Comparison of ENCODE assay signal across 1 cellular context in the genomic region with DNA sequence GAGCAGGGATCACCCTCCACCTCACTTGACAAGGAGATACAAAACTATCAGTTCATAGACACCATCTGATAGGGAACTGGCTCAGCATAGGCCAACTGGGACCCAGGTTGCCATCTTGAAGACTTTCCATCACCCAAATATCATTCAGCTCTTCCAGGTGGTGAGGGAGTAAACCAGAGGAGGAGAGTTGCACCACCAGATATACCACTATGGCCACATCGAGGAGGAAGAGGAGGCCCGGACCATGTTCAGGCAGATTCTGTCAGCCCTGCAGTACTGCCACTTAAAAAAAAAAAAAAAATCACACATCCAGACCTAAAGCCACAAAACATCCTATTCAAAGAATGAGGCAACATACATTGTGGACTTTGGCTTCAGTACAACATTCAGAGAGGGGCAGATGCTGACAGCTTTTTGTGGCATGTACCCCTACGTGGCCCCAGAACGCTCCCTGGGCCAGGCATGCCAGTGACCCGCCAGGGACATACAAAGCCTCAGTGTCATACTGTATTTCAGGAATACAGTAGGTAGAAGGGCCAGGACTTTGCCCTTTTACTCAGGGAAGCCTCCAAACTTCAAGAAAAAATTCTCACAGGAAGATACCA.
A peak's percentile ranks its signal among the peaks of the same experiment; 100 is the strongest.
TF ChIP-seq lines count a peak whose summit lies in the region.

No MANE protein-coding gene starts in this region.

TF ChIP-seq in HepG2, 621 proteins besides CTCF, POLR2A, EP300 and RAD21 (continued from another document and continues in another):
- TF ChIP-seq ZSCAN30 (CRISPR knock-in tag; IDR thresholded peaks at IDR 0.05) (no peak), FIP1L1 (IDR thresholded peaks at IDR 0.05; ENCODE audit: borderline replicate concordance, insufficient read depth, low read depth, low read length) (no peak), GLI4 (CRISPR knock-in tag; IDR thresholded peaks at IDR 0.05; ENCODE audit: borderline replicate concordance) (no peak), ZFP62 (CRISPR knock-in tag; IDR thresholded peaks at IDR 0.05) (no peak), ZFP41 (CRISPR knock-in tag; IDR thresholded peaks at IDR 0.05; ENCODE audit: borderline replicate concordance) (no peak), HMG20B (CRISPR knock-in tag; conservative IDR thresholded peaks at IDR 0.05) (no peak), AGO2 (optimal IDR thresholded peaks at IDR 0.05; ENCODE audit: low read depth, low read length) (no peak), ZFX (CRISPR knock-in tag; IDR thresholded peaks at IDR 0.05; ENCODE audit: low read depth) (no peak), ZBTB1 (CRISPR knock-in tag; IDR thresholded peaks at IDR 0.05; ENCODE audit: borderline replicate concordance) (no peak), TBL1XR1 (IDR thresholded peaks at IDR 0.05; ENCODE audit: borderline replicate concordance, low read length, partially characterized antibody) (no peak), ZNF136 (CRISPR knock-in tag; IDR thresholded peaks at IDR 0.05; ENCODE audit: low read depth) (no peak), NRL (CRISPR knock-in tag; IDR thresholded peaks at IDR 0.05; ENCODE audit: borderline replicate concordance) (no peak), FOSL2 (CRISPR knock-in tag; IDR thresholded peaks at IDR 0.05) (peak; percentile 45), SAFB2 (CRISPR knock-in tag; IDR thresholded peaks at IDR 0.05; ENCODE audit: borderline replicate concordance, low read depth) (no peak), KAT2B (IDR thresholded peaks at IDR 0.05; ENCODE audit: borderline replicate concordance, low read depth, low read length) (no peak), KDM1A (CRISPR knock-in tag; IDR thresholded peaks at IDR 0.05) (no peak), TCF7L2 (IDR thresholded peaks at IDR 0.05; ENCODE audit: low read depth, low read length) (no peak), ZBTB38 (CRISPR knock-in tag; IDR thresholded peaks at IDR 0.05) (no peak; the same call in 1 of the 2 replicates), ELF3 (CRISPR knock-in tag; IDR thresholded peaks at IDR 0.05) (no peak), ZNF546 (CRISPR knock-in tag; conservative IDR thresholded peaks at IDR 0.05) (no peak), AKAP8 (CRISPR knock-in tag; IDR thresholded peaks at IDR 0.05) (0 out of 2 replicates have a peak, but pooled peaks have one; percentile 54), DNMT3B (CRISPR knock-in tag; conservative IDR thresholded peaks at IDR 0.05) (no peak), ZNF431 (CRISPR knock-in tag; IDR thresholded peaks at IDR 0.05; ENCODE audit: borderline replicate concordance, low read depth) (no peak), CC2D1A (CRISPR knock-in tag; IDR thresholded peaks at IDR 0.05) (no peak), MYC (CRISPR knock-in tag; IDR thresholded peaks at IDR 0.05; ENCODE audit: borderline replicate concordance) (no peak), MEF2D (CRISPR knock-in tag; IDR thresholded peaks at IDR 0.05) (no peak), IKZF1 (IDR thresholded peaks at IDR 0.05) (no peak), ZNF446 (CRISPR knock-in tag; IDR thresholded peaks at IDR 0.05) (no peak), ZNF33B (CRISPR knock-in tag; IDR thresholded peaks at IDR 0.05) (no peak), ZNF816 (CRISPR knock-in tag; IDR thresholded peaks at IDR 0.05; ENCODE audit: borderline replicate concordance) (no peak), ZNF780A (CRISPR knock-in tag; IDR thresholded peaks at IDR 0.05) (no peak)
- TF ChIP-seq, protein P1, sequence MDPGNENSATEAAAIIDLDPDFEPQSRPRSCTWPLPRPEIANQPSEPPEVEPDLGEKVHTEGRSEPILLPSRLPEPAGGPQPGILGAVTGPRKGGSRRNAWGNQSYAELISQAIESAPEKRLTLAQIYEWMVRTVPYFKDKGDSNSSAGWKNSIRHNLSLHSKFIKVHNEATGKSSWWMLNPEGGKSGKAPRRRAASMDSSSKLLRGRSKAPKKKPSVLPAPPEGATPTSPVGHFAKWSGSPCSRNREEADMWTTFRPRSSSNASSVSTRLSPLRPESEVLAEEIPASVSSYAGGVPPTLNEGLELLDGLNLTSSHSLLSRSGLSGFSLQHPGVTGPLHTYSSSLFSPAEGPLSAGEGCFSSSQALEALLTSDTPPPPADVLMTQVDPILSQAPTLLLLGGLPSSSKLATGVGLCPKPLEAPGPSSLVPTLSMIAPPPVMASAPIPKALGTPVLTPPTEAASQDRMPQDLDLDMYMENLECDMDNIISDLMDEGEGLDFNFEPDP (CRISPR knock-in tag; conservative IDR thresholded peaks at IDR 0.05): no peak
- TF ChIP-seq, protein P2, sequence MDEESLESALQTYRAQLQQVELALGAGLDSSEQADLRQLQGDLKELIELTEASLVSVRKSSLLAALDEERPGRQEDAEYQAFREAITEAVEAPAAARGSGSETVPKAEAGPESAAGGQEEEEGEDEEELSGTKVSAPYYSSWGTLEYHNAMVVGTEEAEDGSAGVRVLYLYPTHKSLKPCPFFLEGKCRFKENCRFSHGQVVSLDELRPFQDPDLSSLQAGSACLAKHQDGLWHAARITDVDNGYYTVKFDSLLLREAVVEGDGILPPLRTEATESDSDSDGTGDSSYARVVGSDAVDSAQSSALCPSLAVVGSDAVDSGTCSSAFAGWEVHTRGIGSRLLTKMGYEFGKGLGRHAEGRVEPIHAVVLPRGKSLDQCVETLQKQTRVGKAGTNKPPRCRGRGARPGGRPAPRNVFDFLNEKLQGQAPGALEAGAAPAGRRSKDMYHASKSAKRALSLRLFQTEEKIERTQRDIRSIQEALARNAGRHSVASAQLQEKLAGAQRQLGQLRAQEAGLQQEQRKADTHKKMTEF (CRISPR knock-in tag; IDR thresholded peaks at IDR 0.05): peak; percentile 39; the same call in 1 of the 2 replicates
- TF ChIP-seq, protein P3, sequence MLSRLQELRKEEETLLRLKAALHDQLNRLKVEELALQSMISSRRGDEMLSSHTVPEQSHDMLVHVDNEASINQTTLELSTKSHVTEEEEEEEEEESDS (CRISPR knock-in tag; IDR thresholded peaks at IDR 0.05; ENCODE audit: borderline replicate concordance): no peak
- TF ChIP-seq, protein P4, sequence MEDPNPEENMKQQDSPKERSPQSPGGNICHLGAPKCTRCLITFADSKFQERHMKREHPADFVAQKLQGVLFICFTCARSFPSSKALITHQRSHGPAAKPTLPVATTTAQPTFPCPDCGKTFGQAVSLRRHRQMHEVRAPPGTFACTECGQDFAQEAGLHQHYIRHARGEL (CRISPR knock-in tag; IDR thresholded peaks at IDR 0.05): no peak
- TF ChIP-seq, protein P5, sequence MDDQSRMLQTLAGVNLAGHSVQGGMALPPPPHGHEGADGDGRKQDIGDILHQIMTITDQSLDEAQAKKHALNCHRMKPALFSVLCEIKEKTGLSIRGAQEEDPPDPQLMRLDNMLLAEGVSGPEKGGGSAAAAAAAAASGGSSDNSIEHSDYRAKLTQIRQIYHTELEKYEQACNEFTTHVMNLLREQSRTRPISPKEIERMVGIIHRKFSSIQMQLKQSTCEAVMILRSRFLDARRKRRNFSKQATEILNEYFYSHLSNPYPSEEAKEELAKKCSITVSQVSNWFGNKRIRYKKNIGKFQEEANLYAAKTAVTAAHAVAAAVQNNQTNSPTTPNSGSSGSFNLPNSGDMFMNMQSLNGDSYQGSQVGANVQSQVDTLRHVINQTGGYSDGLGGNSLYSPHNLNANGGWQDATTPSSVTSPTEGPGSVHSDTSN (CRISPR knock-in tag; IDR thresholded peaks at IDR 0.05; ENCODE audit: borderline replicate concordance): no peak
- TF ChIP-seq, protein P6, sequence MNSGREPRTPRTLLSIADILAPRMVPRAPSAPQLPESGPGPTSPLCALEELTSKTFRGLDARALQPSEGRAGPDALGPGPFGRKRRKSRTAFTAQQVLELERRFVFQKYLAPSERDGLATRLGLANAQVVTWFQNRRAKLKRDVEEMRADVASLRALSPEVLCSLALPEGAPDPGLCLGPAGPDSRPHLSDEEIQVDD (CRISPR knock-in tag; IDR thresholded peaks at IDR 0.05; ENCODE audit: borderline replicate concordance): no peak
- TF ChIP-seq, protein P7, sequence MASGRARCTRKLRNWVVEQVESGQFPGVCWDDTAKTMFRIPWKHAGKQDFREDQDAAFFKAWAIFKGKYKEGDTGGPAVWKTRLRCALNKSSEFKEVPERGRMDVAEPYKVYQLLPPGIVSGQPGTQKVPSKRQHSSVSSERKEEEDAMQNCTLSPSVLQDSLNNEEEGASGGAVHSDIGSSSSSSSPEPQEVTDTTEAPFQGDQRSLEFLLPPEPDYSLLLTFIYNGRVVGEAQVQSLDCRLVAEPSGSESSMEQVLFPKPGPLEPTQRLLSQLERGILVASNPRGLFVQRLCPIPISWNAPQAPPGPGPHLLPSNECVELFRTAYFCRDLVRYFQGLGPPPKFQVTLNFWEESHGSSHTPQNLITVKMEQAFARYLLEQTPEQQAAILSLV (CRISPR knock-in tag; IDR thresholded peaks at IDR 0.05; ENCODE audit: borderline replicate concordance): no peak
- TF ChIP-seq, protein P8, sequence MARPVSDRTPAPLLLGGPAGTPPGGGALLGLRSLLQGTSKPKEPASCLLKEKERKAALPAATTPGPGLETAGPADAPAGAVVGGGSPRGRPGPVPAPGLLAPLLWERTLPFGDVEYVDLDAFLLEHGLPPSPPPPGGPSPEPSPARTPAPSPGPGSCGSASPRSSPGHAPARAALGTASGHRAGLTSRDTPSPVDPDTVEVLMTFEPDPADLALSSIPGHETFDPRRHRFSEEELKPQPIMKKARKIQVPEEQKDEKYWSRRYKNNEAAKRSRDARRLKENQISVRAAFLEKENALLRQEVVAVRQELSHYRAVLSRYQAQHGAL (CRISPR knock-in tag; IDR thresholded peaks at IDR 0.05; ENCODE audit: not compliant biosample characterization): no peak
- TF ChIP-seq, protein P9, sequence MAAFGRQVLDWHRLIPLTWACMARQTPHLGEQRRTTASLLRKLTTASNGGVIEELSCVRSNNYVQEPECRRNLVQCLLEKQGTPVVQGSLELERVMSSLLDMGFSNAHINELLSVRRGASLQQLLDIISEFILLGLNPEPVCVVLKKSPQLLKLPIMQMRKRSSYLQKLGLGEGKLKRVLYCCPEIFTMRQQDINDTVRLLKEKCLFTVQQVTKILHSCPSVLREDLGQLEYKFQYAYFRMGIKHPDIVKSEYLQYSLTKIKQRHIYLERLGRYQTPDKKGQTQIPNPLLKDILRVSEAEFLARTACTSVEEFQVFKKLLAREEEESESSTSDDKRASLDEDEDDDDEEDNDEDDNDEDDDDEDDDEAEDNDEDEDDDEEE (CRISPR knock-in tag; IDR thresholded peaks at IDR 0.05): no peak
- TF ChIP-seq, protein P10, sequence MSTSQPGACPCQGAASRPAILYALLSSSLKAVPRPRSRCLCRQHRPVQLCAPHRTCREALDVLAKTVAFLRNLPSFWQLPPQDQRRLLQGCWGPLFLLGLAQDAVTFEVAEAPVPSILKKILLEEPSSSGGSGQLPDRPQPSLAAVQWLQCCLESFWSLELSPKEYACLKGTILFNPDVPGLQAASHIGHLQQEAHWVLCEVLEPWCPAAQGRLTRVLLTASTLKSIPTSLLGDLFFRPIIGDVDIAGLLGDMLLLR (CRISPR knock-in tag; IDR thresholded peaks at IDR 0.05): no peak
- TF ChIP-seq, protein P11, sequence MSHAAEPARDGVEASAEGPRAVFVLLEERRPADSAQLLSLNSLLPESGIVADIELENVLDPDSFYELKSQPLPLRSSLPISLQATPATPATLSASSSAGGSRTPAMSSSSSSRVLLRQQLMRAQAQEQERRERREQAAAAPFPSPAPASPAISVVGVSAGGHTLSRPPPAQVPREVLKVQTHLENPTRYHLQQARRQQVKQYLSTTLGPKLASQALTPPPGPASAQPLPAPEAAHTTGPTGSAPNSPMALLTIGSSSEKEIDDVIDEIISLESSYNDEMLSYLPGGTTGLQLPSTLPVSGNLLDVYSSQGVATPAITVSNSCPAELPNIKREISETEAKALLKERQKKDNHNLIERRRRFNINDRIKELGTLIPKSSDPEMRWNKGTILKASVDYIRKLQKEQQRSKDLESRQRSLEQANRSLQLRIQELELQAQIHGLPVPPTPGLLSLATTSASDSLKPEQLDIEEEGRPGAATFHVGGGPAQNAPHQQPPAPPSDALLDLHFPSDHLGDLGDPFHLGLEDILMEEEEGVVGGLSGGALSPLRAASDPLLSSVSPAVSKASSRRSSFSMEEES (CRISPR knock-in tag; IDR thresholded peaks at IDR 0.05): 0 out of 2 replicates have a peak, but pooled peaks have one; percentile 24
- TF ChIP-seq, protein P12, sequence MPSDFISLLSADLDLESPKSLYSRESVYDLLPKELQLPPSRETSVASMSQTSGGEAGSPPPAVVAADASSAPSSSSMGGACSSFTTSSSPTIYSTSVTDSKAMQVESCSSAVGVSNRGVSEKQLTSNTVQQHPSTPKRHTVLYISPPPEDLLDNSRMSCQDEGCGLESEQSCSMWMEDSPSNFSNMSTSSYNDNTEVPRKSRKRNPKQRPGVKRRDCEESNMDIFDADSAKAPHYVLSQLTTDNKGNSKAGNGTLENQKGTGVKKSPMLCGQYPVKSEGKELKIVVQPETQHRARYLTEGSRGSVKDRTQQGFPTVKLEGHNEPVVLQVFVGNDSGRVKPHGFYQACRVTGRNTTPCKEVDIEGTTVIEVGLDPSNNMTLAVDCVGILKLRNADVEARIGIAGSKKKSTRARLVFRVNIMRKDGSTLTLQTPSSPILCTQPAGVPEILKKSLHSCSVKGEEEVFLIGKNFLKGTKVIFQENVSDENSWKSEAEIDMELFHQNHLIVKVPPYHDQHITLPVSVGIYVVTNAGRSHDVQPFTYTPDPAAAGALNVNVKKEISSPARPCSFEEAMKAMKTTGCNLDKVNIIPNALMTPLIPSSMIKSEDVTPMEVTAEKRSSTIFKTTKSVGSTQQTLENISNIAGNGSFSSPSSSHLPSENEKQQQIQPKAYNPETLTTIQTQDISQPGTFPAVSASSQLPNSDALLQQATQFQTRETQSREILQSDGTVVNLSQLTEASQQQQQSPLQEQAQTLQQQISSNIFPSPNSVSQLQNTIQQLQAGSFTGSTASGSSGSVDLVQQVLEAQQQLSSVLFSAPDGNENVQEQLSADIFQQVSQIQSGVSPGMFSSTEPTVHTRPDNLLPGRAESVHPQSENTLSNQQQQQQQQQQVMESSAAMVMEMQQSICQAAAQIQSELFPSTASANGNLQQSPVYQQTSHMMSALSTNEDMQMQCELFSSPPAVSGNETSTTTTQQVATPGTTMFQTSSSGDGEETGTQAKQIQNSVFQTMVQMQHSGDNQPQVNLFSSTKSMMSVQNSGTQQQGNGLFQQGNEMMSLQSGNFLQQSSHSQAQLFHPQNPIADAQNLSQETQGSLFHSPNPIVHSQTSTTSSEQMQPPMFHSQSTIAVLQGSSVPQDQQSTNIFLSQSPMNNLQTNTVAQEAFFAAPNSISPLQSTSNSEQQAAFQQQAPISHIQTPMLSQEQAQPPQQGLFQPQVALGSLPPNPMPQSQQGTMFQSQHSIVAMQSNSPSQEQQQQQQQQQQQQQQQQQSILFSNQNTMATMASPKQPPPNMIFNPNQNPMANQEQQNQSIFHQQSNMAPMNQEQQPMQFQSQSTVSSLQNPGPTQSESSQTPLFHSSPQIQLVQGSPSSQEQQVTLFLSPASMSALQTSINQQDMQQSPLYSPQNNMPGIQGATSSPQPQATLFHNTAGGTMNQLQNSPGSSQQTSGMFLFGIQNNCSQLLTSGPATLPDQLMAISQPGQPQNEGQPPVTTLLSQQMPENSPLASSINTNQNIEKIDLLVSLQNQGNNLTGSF (CRISPR knock-in tag; IDR thresholded peaks at IDR 0.05): no peak
